7 cellular contexts compared by ENCODE assay signal in genomic region chr3:51537631-51538030, GRCh38. TPM values are rescaled to one million over a fixed set of nuclear protein-coding genes. Genes with fewer than 3 reads are reported as not detected.
A peak's percentile ranks its signal among the peaks of the same experiment; 100 is the strongest.
DNase-seq lines count a peak whose midpoint lies in the region; ATAC-seq and TF ChIP-seq lines count a peak whose summit lies in the region.
"Not testable (repeated sequence)": the region's sequence is repeated elsewhere in the genome, so short reads cannot be mapped to it uniquely, and the experiment has no call there.

No MANE protein-coding gene starts in this region.

- not testable (repeated sequence) for DNase-seq in GM23248; Peyer's patch; coronary artery (ENCODE audit: low spot score); right atrium auricular region (ENCODE audit: low spot score); naive B cell; smooth muscle cell (lab: John Stamatoyannopoulos, UW; ENCODE audit: unreplicated experiment)
- peak; percentile 3 for DNase-seq in activated gamma-delta T cell (lab: John Stamatoyannopoulos, UW)

- H3K79me2 ChIP-seq in GM23248 (ENCODE audit: insufficient read depth) (peaks cover 40% of the 10 kb centered on the region), smooth muscle cell (ENCODE audit: low read depth) (peaks cover 28% of the 10 kb centered on the region)

- TF ChIP-seq POLR2A in Peyer's patch (IDR thresholded peaks at IDR 0.05), result not testable (repeated sequence)

- not testable (repeated sequence) for H3K36me3 Mint-ChIP-seq in naive B cell

- H3K4me3 ChIP-seq in GM23248, result peak overlapping the region; percentile 90
- peak overlapping the region; percentile 87 to 98 (median 92) for H3K4me3 ChIP-seq in Peyer's patch
- H3K4me3 ChIP-seq in coronary artery, result peak overlapping the region; percentile 88
- peak overlapping the region; percentile 90 to 94 for H3K4me3 ChIP-seq in right atrium auricular region
- peak overlapping the region; percentile 85 for H3K4me3 ChIP-seq in smooth muscle cell

- H3K27me3 Mint-ChIP-seq in naive B cell, result not testable (repeated sequence)

- H3K9me3 Mint-ChIP-seq in naive B cell, result not testable (repeated sequence)

- H3K9me2 ChIP-seq in GM23248 (ENCODE audit: insufficient read depth), result not testable (repeated sequence)

- H3K4me1 Mint-ChIP-seq in naive B cell, result peaks cover 22 to 41% (median 26%) of the 10 kb centered on the region in 3 donors

- H2AFZ ChIP-seq in GM23248 (peak overlapping the region; percentile 100), smooth muscle cell (ENCODE audit: low read depth) (peak overlapping the region; percentile 90)

- 75 to 76% methylated on average over 15 to 16 of the region's 16 CpGs for whole genome bisulfite sequencing in GM23248 (ENCODE audit: low coverage in 1 of 2, low lambda C conversion rate in 2 of 2, missing lambda C conversion rate in 2 of 2), 2 experiments
- WGBS in smooth muscle cell (ENCODE audit: low lambda C conversion rate), result 92% methylated on average over 16 of the region's 16 CpGs

- H3K4me1 ChIP-seq in GM23248 (ENCODE audit: insufficient read depth) (peaks cover 14% of the 10 kb centered on the region), Peyer's patch (peaks cover 0 to 19% (median 2%) of the 10 kb centered on the region in 4 donors), right atrium auricular region (peaks cover 0 to 18% of the 10 kb centered on the region in 2 donors)
- not testable (repeated sequence) for H3K4me1 ChIP-seq in smooth muscle cell (ENCODE audit: low read depth)

- H3K27ac ChIP-seq in GM23248, result peak overlapping the region; percentile 85
- H3K27ac ChIP-seq in Peyer's patch, result peak overlapping the region in 3 of 4 donors; percentile 79 to 87 (median 84)
- H3K27ac ChIP-seq in coronary artery, result peak overlapping the region; percentile 81 to 87
- peak overlapping the region; percentile 81 to 88 for H3K27ac ChIP-seq in right atrium auricular region
- peak overlapping the region; percentile 90 for H3K27ac ChIP-seq in smooth muscle cell (ENCODE audit: low read depth)

- peak overlapping the region; percentile 83 to 98 (median 93) for H3K4me3 Mint-ChIP-seq in naive B cell

- peak overlapping the region in 5 of 6 donors; percentile 83 to 98 (median 87) for H3K27ac Mint-ChIP-seq in naive B cell

- peaks cover 30% of the 10 kb centered on the region for H3F3A ChIP-seq in GM23248 (ENCODE audit: insufficient read depth)
- H3F3A ChIP-seq in smooth muscle cell (ENCODE audit: low read depth), result not testable (repeated sequence)

- not testable (repeated sequence) for TF ChIP-seq CTCF in Peyer's patch (IDR thresholded peaks at IDR 0.05); coronary artery (IDR thresholded peaks at IDR 0.05); right atrium auricular region (IDR thresholded peaks at IDR 0.05); smooth muscle cell (IDR thresholded peaks at IDR 0.05; ENCODE audit: borderline replicate concordance, insufficient read depth, poor library complexity, severe bottlenecking)

- H3K9ac ChIP-seq in GM23248 (peak overlapping the region; percentile 97), smooth muscle cell (ENCODE audit: low read depth) (peak overlapping the region; percentile 91)

- H4K20me1 ChIP-seq in GM23248 (ENCODE audit: insufficient read depth), result not testable (repeated sequence)
- peaks cover 31% of the 10 kb centered on the region for H4K20me1 ChIP-seq in smooth muscle cell (ENCODE audit: low read depth)

- in situ Hi-C loops in GM23248 (cut with MboI), result not testable (repeated sequence)

- H3K36me3 ChIP-seq in GM23248 (ENCODE audit: low read depth); Peyer's patch; right atrium auricular region; smooth muscle cell (ENCODE audit: low read depth): not testable (repeated sequence)

- ATAC-seq in naive B cell (ENCODE audit: low read depth in 2 of 2), result not testable (repeated sequence)

- H3K4me2 ChIP-seq in GM23248 (ENCODE audit: unreplicated experiment), result peak overlapping the region; percentile 97
- peak overlapping the region; percentile 83 for H3K4me2 ChIP-seq in smooth muscle cell

- H3K27me3 ChIP-seq in GM23248 (replicated peaks; ENCODE audit: insufficient read depth); Peyer's patch; right atrium auricular region; smooth muscle cell (ENCODE audit: low read depth): not testable (repeated sequence)

- not testable (repeated sequence) for H3K9me3 ChIP-seq in GM23248 (ENCODE audit: low read depth); Peyer's patch; right atrium auricular region; smooth muscle cell (replicated peaks; ENCODE audit: low read depth)

RNA-seq across cellular contexts. Expression of gene RAD54L2, which starts 0.9 kb away (rescaled TPM):
- total RNA-seq in GM23248 (2014; rRNA removed; shearing (Covaris generic)), result 8.5 and 14.2 TPM in 2 replicates
- polyA plus RNA-seq in GM23248 (2016; fragmentation: Nextera tagmentation; extraction: Ambion mirVana) (9.2 TPM in 2 replicates), naive B cell (ENCODE audit: low read depth in 6 of 6) (10 to 100 TPM in 4 of 6 donors, 1 to 10 TPM in 2; 4.7 to 20.4 (median 12.8) TPM), smooth muscle cell (12.6 and 18.6 TPM in 2 replicates)
- total RNA-seq in Peyer's patch (10 to 100 TPM; 22.1 to 57.8 (median 26.5) TPM), right atrium auricular region (10 to 100 TPM in 1 of 2 donors, 1 to 10 TPM in 1; 7.8 to 10.8 TPM), smooth muscle cell (12.8 and 13.7 TPM in 2 replicates)

RNA-seq across cellular contexts. Expression of gene DCAF1, which starts 37.8 kb away (rescaled TPM):
- 10.5 and 13.4 TPM in 2 replicates for total RNA-seq in GM23248 (2014; rRNA removed; shearing (Covaris generic))
- polyA plus RNA-seq in GM23248 (2016; fragmentation: Nextera tagmentation; extraction: Ambion mirVana) (7.7 and 7.8 TPM in 2 replicates), naive B cell (ENCODE audit: low read depth in 6 of 6) (10 to 100 TPM in 3 of 6 donors, 1 to 10 TPM in 3; 4.1 to 17.1 (median 10.4) TPM), smooth muscle cell (4.3 and 6.2 TPM in 2 replicates)
- total RNA-seq in Peyer's patch (10 to 100 TPM; 12.6 to 31.4 (median 17.5) TPM), right atrium auricular region (10 to 100 TPM; 10.8 to 15.6 TPM), smooth muscle cell (7.4 and 7.8 TPM in 2 replicates)
